Comparison of ENCODE assay signal across 8 cellular contexts in genomic region chr1:146443871-146444222, GRCh38.
DNase-seq lines count a peak whose midpoint lies in the region; ATAC-seq and TF ChIP-seq lines count a peak whose summit lies in the region.
"Not testable (repeated sequence)": the region's sequence is repeated elsewhere in the genome, so short reads cannot be mapped to it uniquely, and the experiment has no call there.

No MANE protein-coding gene starts in this region.

- not testable (repeated sequence) for H3K4me1 ChIP-seq in A673 (ENCODE audit: insufficient read depth, low read length, poor library complexity, severe bottlenecking); hepatocyte (ENCODE audit: insufficient read depth); neuronal stem cell (ENCODE audit: control insufficient read depth in 2 of 2, insufficient read depth in 1 of 2, low read depth in 1 of 2, low read length in 2 of 2)

- not testable (repeated sequence) for H2AFZ ChIP-seq in hepatocyte; neuronal stem cell (ENCODE audit: low read length)

- not testable (repeated sequence) for H3K9me3 ChIP-seq in A673 (ENCODE audit: low read depth, low read length, poor library complexity, severe bottlenecking); T-helper 17 cell (ENCODE audit: control insufficient read depth, low read length, poor library complexity, severe bottlenecking); hepatocyte (ENCODE audit: low read depth); neuronal stem cell (replicated peaks in 1 of 2; ENCODE audit: control insufficient read depth in 2 of 2, insufficient read depth in 1 of 2, low read depth in 1 of 2, low read length in 2 of 2)

- not testable (repeated sequence) for H3K79me2 ChIP-seq in hepatocyte

- not testable (repeated sequence) for H3K4ac ChIP-seq in neuronal stem cell (ENCODE audit: low read length)

- not testable (repeated sequence) for H3K9ac ChIP-seq in neuronal stem cell (ENCODE audit: low read depth, low read length, poor library complexity)

- ATAC-seq in T-helper 17 cell: peak; percentile 16

- peak overlapping the region; percentile 84 for H3K4me3 Mint-ChIP-seq in HFFc6
- H3K4me3 Mint-ChIP-seq in T-helper 17 cell: peak overlapping the region; percentile 76

- not testable (repeated sequence) for H3K27me3 Mint-ChIP-seq in HFFc6 (ENCODE audit: insufficient read depth); T-helper 17 cell

- not testable (repeated sequence) for H3K4me1 Mint-ChIP-seq in HFFc6 (ENCODE audit: low read depth); T-helper 17 cell

- not testable (repeated sequence) for H3K9me2 ChIP-seq in hepatocyte (replicated peaks; ENCODE audit: insufficient read depth)

- H4K8ac ChIP-seq in neuronal stem cell (ENCODE audit: low read depth, low read length): not testable (repeated sequence)

- H3K18ac ChIP-seq in neuronal stem cell (ENCODE audit: low read length): not testable (repeated sequence)

- not testable (repeated sequence) for H2BK120ac ChIP-seq in neuronal stem cell (ENCODE audit: low read depth, low read length)

- H2AK5ac ChIP-seq in neuronal stem cell (ENCODE audit: low read depth, low read length): not testable (repeated sequence)

- not testable (repeated sequence) for H3K27ac ChIP-seq in A673 (ENCODE audit: low read depth, low read length, poor library complexity, severe bottlenecking); hepatocyte; neuronal stem cell (replicated peaks; ENCODE audit: low read length)

- H3K4me2 ChIP-seq in hepatocyte (peak overlapping the region; percentile 62), neuronal stem cell (ENCODE audit: insufficient read depth, low read length, poor library complexity, severe bottlenecking) (peak overlapping the region; percentile 18)

- not testable (repeated sequence) for H3K9me3 Mint-ChIP-seq in HFFc6

- not testable (repeated sequence) for H3K14ac ChIP-seq in neuronal stem cell (ENCODE audit: low read length)

- H3K79me1 ChIP-seq in neuronal stem cell (ENCODE audit: low read depth, low read length): not testable (repeated sequence)

- H3K4me3 ChIP-seq in A673 (ENCODE audit: low read depth, low read length, poor library complexity, severe bottlenecking); hepatocyte; neuronal stem cell (ENCODE audit: low read length in 2 of 2): not testable (repeated sequence)

- not testable (repeated sequence) for BruUV-seq in A673 (replicated peaks; lab: Mats Ljungman, UMichigan)

- not testable (repeated sequence) for H3K36me3 ChIP-seq in A673 (ENCODE audit: insufficient read depth, low read length, poor library complexity, severe bottlenecking); hepatocyte (replicated peaks; ENCODE audit: insufficient read depth, low read depth); neuronal stem cell (replicated peaks in 1 of 2; ENCODE audit: control insufficient read depth in 2 of 2, insufficient read depth in 2 of 2, low read length in 2 of 2)

- H3K36me3 Mint-ChIP-seq in HFFc6 (ENCODE audit: low read depth); T-helper 17 cell (ENCODE audit: low read depth): not testable (repeated sequence)

- peak; percentile 2 for DNase-seq in A673 (ENCODE audit: low spot score)
- peak; percentile 0 for DNase-seq in HFFc6
- peak in 1 of 3 donors; percentile 8 for DNase-seq in T-helper 17 cell
- peak; percentile 34 for DNase-seq in activated naive CD4-positive, alpha-beta T cell treated with Interleukin-2 at 50 U/mL for 16 hours
- peak; percentile 9 for DNase-seq in effector CD4-positive, alpha-beta T cell
- not testable (repeated sequence) for DNase-seq in hepatocyte (ENCODE audit: low spot score); neuronal stem cell (ENCODE audit: low spot score)
- DNase-seq in stimulated activated CD4-positive, alpha-beta T cell treated with anti-CD3 and anti-CD28 coated beads, TNF-alpha, amount 100 ng/mL, for 4 hours (ENCODE audit: low read depth in 3 of 3): peak in 2 of 3 experiments; percentile 10 to 32

- CTCF ChIA-PET in A673 (lab: Charles Lee): not testable (repeated sequence)

- intact Hi-C loops in A673 (cut with micrococcal nuclease; ENCODE audit: unreplicated experiment): not testable (repeated sequence)

- not testable (repeated sequence) for H2BK15ac ChIP-seq in neuronal stem cell (ENCODE audit: low read length)

- WGBS in hepatocyte (ENCODE audit: low lambda C conversion rate, missing lambda C conversion rate): 54% methylated on average over 17 of the region's 23 CpGs
- no CpG with 5 or more reads among the region's 23 CpGs for WGBS in neuronal stem cell (ENCODE audit: extremely low coverage in 2 of 2, insufficient read length in 2 of 2, insufficient replicate concordance in 1 of 2), 2 donors

- H3K27ac Mint-ChIP-seq in HFFc6: peak overlapping the region; percentile 68
- H3K27ac Mint-ChIP-seq in T-helper 17 cell: not testable (repeated sequence)

- H2BK12ac ChIP-seq in neuronal stem cell (ENCODE audit: low read length): not testable (repeated sequence)

- POLR2A ChIA-PET in A673 (lab: Charles Lee; ENCODE audit: low non-redundant PET): not testable (repeated sequence)

- not testable (repeated sequence) for H4K20me1 ChIP-seq in hepatocyte (ENCODE audit: insufficient read depth, poor library complexity, severe bottlenecking)

- not testable (repeated sequence) for H3K27me3 ChIP-seq in A673 (replicated peaks; ENCODE audit: insufficient read depth, low read depth, low read length, poor library complexity); hepatocyte; neuronal stem cell (ENCODE audit: control insufficient read depth in 3 of 3, insufficient read depth in 3 of 3, low read depth in 1 of 3, low read length in 3 of 3)

- TF ChIP-seq CTCF in A673 (conservative IDR thresholded peaks at IDR 0.05; ENCODE audit: low read depth, low read length); hepatocyte (IDR thresholded peaks at IDR 0.05; ENCODE audit: poor library complexity): not testable (repeated sequence)
- TF ChIP-seq CTCF in HFFc6 (IDR thresholded peaks at IDR 0.05): peak; percentile 38; the same call in 1 of the 2 replicates

- not testable (repeated sequence) for H4K91ac ChIP-seq in neuronal stem cell (ENCODE audit: low read depth, low read length, poor library complexity)

- H3K23ac ChIP-seq in neuronal stem cell (ENCODE audit: low read depth, low read length, poor library complexity): not testable (repeated sequence)

- not testable (repeated sequence) for H2BK5ac ChIP-seq in neuronal stem cell (ENCODE audit: low read length)
